ENCODE assay signal across 8 cellular contexts in genomic region chr5:134370871-134371833, GRCh38. TPM values are rescaled to one million over a fixed set of nuclear protein-coding genes. Genes with fewer than 3 reads are reported as not detected.
DNase-seq lines count a peak whose midpoint lies in the region; ATAC-seq and TF ChIP-seq lines count a peak whose summit lies in the region.

TSS of gene UBE2B (plus strand) at chr5:134371569. CDS start at chr5:134371596, 27 bp downstream.

- peak within 1 kb of the TSS; percentile 98 for H2BK120ac ChIP-seq in H9 (ENCODE audit: low read depth, low read length, poor library complexity, severe bottlenecking)

- peak within 1 kb of the TSS; percentile 96 for H3K56ac ChIP-seq in H9 (ENCODE audit: insufficient read length, low read depth, low read length)

- H2BK5ac ChIP-seq in H9 (ENCODE audit: insufficient read length, low read length): peak within 1 kb of the TSS; percentile 95

- peaks cover 14 to 37% (median 28%) of the 10 kb centered on the region in 3 experiments for H3K36me3 Mint-ChIP-seq in H9 (ENCODE audit: insufficient read depth in 1 of 3, low read depth in 3 of 3)
- H3K36me3 Mint-ChIP-seq in natural killer cell treated with Interleukin-12 subunit alpha and Interleukin-12 subunit beta and Interleukin-15 and Interleukin-18, amount 100 ng/mL, for 72 hours: peaks cover 7% of the 10 kb centered on the region

- peak within 1 kb of the TSS; percentile 77 for H3K4me2 ChIP-seq in H9 (ENCODE audit: insufficient read depth, insufficient read length, low read length)

- peak within 1 kb of the TSS; percentile 97 for H3K27ac ChIP-seq in H9 (ENCODE audit: insufficient read length, low read depth, low read length)

- DNase-seq in ELR (ENCODE audit: low read depth) (peak; percentile 100), H9 (peak; percentile 98), MG63 (peak; percentile 99), SHP77 treated with DMSO at 0.1 percent for 48 hours (lab: John Stamatoyannopoulos, UW) (peak; percentile 96), fibroblast of pulmonary artery (ENCODE audit: low read depth) (peak; percentile 100)
- peak; percentile 99 for DNase-seq in activated effector memory CD4-positive, alpha-beta T cell treated with anti-CD3 and anti-CD28 coated beads, Interleukin-2, amount 50 U/mL, for 16 hours
- peak; percentile 98 for DNase-seq in natural killer cell treated with Interleukin-12 subunit alpha and Interleukin-12 subunit beta and Interleukin-15 and Interleukin-18, amount 100 ng/mL, for 72 hours (ENCODE audit: low spot score)
- peak; percentile 96 for DNase-seq in stimulated activated naive CD8-positive, alpha-beta T cell treated with anti-CD3 and anti-CD28 coated beads, Interleukin-15, Interleukin-2, amounts not matched to agents 100 U/mL and 50 U/mL, for 24 hours

- ATAC-seq in natural killer cell treated with Interleukin-12 subunit alpha and Interleukin-12 subunit beta and Interleukin-15 and Interleukin-18, amount 100 ng/mL, for 72 hours: peak; percentile 89 to 92
- peak; percentile 74 for ATAC-seq in stimulated activated naive CD8-positive, alpha-beta T cell treated with anti-CD3 and anti-CD28 coated beads, Interleukin-15, Interleukin-2, amounts not matched to agents 100 U/mL and 50 U/mL, for 24 hours

- H3K4me3 Mint-ChIP-seq in H9: peak within 1 kb of the TSS; percentile 95 to 98
- H3K4me3 Mint-ChIP-seq in natural killer cell treated with Interleukin-12 subunit alpha and Interleukin-12 subunit beta and Interleukin-15 and Interleukin-18, amount 100 ng/mL, for 72 hours: peak within 1 kb of the TSS; percentile 84

- H3K18ac ChIP-seq in H9 (ENCODE audit: insufficient read length, low read depth, low read length): peak within 1 kb of the TSS; percentile 99

- H4K20me1 ChIP-seq in H9 (ENCODE audit: control insufficient read depth, insufficient read depth, insufficient read length): no peaks in the 10 kb centered on the region

- H2BK12ac ChIP-seq in H9 (ENCODE audit: insufficient read length, low read depth, low read length): peak within 1 kb of the TSS; percentile 84

- H2BK20ac ChIP-seq in H9 (ENCODE audit: low read depth, low read length, poor library complexity, severe bottlenecking): no peak within 1 kb of the TSS

- peak within 1 kb of the TSS; percentile 97 for H3K9ac ChIP-seq in H9 (ENCODE audit: extremely low read depth, insufficient read length, low read length)

- peak within 1 kb of the TSS; percentile 93 for H3T11ph ChIP-seq in H9 (ENCODE audit: low read length)

- no peak within 1 kb of the TSS for H2AFZ ChIP-seq in H9 (ENCODE audit: low read length)

- peak within 1 kb of the TSS; percentile 21 for H4K8ac ChIP-seq in H9 (replicated peaks; ENCODE audit: insufficient read length, low read depth, low read length)

- H3K79me1 ChIP-seq in H9 (ENCODE audit: insufficient read depth, low read depth, low read length, poor library complexity, severe bottlenecking): no peaks in the 10 kb centered on the region

- H2AK5ac ChIP-seq in H9 (ENCODE audit: insufficient read length, low read length): no peak within 1 kb of the TSS

- H3K23me2 ChIP-seq in H9 (ENCODE audit: insufficient read length, low read depth, low read length, poor library complexity, severe bottlenecking): peaks cover 3% of the 10 kb centered on the region

- H3K4me3 ChIP-seq in MG63 (peak within 1 kb of the TSS; percentile 96), fibroblast of pulmonary artery (replicated peaks; ENCODE audit: low read depth, low read length) (peak within 1 kb of the TSS; percentile 99)

- TF ChIP-seq CTCF in H9 (conservative IDR thresholded peaks at IDR 0.05) (no peak), fibroblast of pulmonary artery (IDR thresholded peaks at IDR 0.05; ENCODE audit: low read length, missing control alignments) (no peak)

- no peak within 1 kb of the TSS; the same call in 1 of the 2 replicates for H2BK15ac ChIP-seq in H9 (ENCODE audit: low read depth, low read length)

- H4K91ac ChIP-seq in H9 (ENCODE audit: insufficient read length, low read depth, low read length): peak within 1 kb of the TSS; percentile 91

- H4K5ac ChIP-seq in H9 (ENCODE audit: insufficient read length, low read depth, low read length): peak within 1 kb of the TSS; percentile 95

- H3K27me3 Mint-ChIP-seq in H9 (ENCODE audit: low read depth): no peaks in the 10 kb centered on the region
- H3K27me3 Mint-ChIP-seq in natural killer cell treated with Interleukin-12 subunit alpha and Interleukin-12 subunit beta and Interleukin-15 and Interleukin-18, amount 100 ng/mL, for 72 hours: no peaks in the 10 kb centered on the region

- H3K9me3 Mint-ChIP-seq in H9: peaks cover 4 to 10% of the 10 kb centered on the region in 2 experiments
- no peaks in the 10 kb centered on the region for H3K9me3 Mint-ChIP-seq in natural killer cell treated with Interleukin-12 subunit alpha and Interleukin-12 subunit beta and Interleukin-15 and Interleukin-18, amount 100 ng/mL, for 72 hours

- peaks cover 35% of the 10 kb centered on the region for H3K36me3 ChIP-seq in MG63

- peak within 1 kb of the TSS; percentile 98 for H3K14ac ChIP-seq in H9 (ENCODE audit: insufficient read depth, low read length)

- H3K27me3 ChIP-seq in H9 (ENCODE audit: insufficient read depth, low read length) (no peaks in the 10 kb centered on the region), MG63 (no peaks in the 10 kb centered on the region)

- no peaks in the 10 kb centered on the region for H3K9me3 ChIP-seq in H9 (ENCODE audit: control insufficient read depth, low read depth, low read length)
- H3K9me3 ChIP-seq in MG63: no peaks in the 10 kb centered on the region

- peak within 1 kb of the TSS; percentile 100 for H3K27ac Mint-ChIP-seq in H9
- peak within 1 kb of the TSS; percentile 86 to 98 for H3K27ac Mint-ChIP-seq in natural killer cell treated with Interleukin-12 subunit alpha and Interleukin-12 subunit beta and Interleukin-15 and Interleukin-18, amount 100 ng/mL, for 72 hours

- H3K4me1 ChIP-seq in H9 (ENCODE audit: insufficient read depth, low read length): no peaks in the 10 kb centered on the region

- no CpG with 5 or more reads among the region's 74 CpGs for WGBS in H9 (ENCODE audit: extremely low coverage, insufficient read length, low lambda C conversion rate)

- H3K4me1 Mint-ChIP-seq in H9: peaks cover 17 to 35% of the 10 kb centered on the region in 2 experiments
- H3K4me1 Mint-ChIP-seq in natural killer cell treated with Interleukin-12 subunit alpha and Interleukin-12 subunit beta and Interleukin-15 and Interleukin-18, amount 100 ng/mL, for 72 hours (ENCODE audit: low read depth in 2 of 2): peaks cover 41 to 53% of the 10 kb centered on the region in 2 donors

- no peak within 1 kb of the TSS; the same call in 1 of the 2 replicates for H3K4ac ChIP-seq in H9 (ENCODE audit: low read depth, low read length)

- peaks cover 14% of the 10 kb centered on the region for H3K79me2 ChIP-seq in H9 (ENCODE audit: insufficient read depth, low read length)

- no peak within 1 kb of the TSS for H3K23ac ChIP-seq in H9 (ENCODE audit: insufficient read length, low read depth, low read length)

RNA-seq across cellular contexts. Expression of gene UBE2B, which starts in this region (rescaled TPM):
- 50.3 and 50.6 TPM in 2 replicates for total RNA-seq in H9 (2021)
- total RNA-seq in MG63 (2014; rRNA removed; shearing (Covaris generic); ENCODE audit: low replicate concordance): 85.8 and 235 TPM in 2 replicates
- 10 to 100 TPM; 62.6 to 89.5 TPM for total RNA-seq in natural killer cell treated with Interleukin-12 subunit alpha and Interleukin-12 subunit beta and Interleukin-15 and Interleukin-18, amount 100 ng/mL, for 72 hours

Comparison
In these comparisons a context has a peak if more than half of its experiments do, and no peak if none do; other contexts are left out.
1. Peak in every context shown above with its lines: DNase-seq, ATAC-seq, H3K4me3 ChIP-seq and H3K27ac ChIP-seq.